ENCODE assay signal across 8 cellular contexts in the genomic region with DNA sequence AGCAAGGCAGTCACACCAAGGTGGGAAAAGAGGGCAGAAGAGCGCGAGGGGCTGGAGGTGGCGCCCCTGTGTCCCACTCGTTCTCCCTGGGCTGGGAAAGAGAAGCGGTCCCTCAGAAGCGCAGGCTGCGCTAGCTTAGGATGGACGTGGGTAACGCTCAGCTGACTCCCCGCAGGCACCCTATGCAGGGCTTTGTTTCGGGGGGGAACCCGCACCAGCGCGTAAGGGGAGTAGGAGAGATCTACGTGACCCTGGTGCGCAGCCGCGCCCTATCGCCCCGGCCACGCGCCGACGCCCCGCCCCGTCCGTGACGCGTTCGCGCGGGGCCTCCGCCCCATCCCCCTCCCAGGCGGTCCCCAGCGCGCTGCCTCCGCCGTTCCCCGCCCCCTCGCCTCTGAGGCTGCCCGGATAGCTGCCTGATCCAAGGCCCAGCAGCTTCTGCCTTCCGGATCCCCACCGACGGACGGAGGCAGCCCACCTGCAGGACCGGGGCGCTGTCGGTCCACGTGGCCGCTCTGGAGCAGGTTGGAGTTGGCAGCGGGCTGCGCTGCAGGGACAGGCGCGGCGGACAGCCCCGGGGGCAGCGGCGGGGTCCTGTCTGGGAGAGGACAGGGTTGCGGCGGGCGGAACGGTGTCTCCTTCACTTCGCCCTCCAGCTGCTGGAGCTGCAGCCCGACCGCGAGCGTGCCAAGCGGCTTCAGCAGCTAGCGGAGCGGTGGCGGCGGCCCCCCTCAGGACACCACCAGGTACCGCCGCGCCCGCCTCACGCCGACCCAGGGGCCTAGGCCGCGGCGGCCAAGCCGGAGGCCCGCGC. TPM values are rescaled to one million over a fixed set of nuclear protein-coding genes. Genes with fewer than 3 reads are reported as not detected.
A peak's percentile ranks its signal among the peaks of the same experiment; 100 is the strongest.
DNase-seq lines count a peak whose midpoint lies in the region; ATAC-seq, FAIRE-seq and TF ChIP-seq lines count a peak whose summit lies in the region.

A gene with protein sequence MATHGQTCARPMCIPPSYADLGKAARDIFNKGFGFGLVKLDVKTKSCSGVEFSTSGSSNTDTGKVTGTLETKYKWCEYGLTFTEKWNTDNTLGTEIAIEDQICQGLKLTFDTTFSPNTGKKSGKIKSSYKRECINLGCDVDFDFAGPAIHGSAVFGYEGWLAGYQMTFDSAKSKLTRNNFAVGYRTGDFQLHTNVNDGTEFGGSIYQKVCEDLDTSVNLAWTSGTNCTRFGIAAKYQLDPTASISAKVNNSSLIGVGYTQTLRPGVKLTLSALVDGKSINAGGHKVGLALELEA (plus strand): TSS at position 604 of the 814 bp plus-strand sequence. CDS start 363 bp downstream, outside the sequence.

- no peaks in the 10 kb centered on the region for H3K9me3 Mint-ChIP-seq in Calu3 (ENCODE audit: low read depth, unreplicated experiment)

- FAIRE-seq in HTR-8/SVneo (lab: Jason Lieb, UNC) = peak; percentile 97

- H3K9ac ChIP-seq in OCI-LY3 (ENCODE audit: low read length) (peak within 1 kb of the TSS; percentile 99), mucosa of rectum (ENCODE audit: low read depth in 1 of 2, low read length in 2 of 2) (peak within 1 kb of the TSS; percentile 92 to 100)

- H3K27me3 ChIP-seq in OCI-LY3 (ENCODE audit: low read depth, low read length) (no peaks in the 10 kb centered on the region), mucosa of rectum (ENCODE audit: control insufficient read depth in 2 of 2, insufficient read depth in 2 of 2, low read length in 2 of 2) (no peaks in the 10 kb centered on the region)

- TF ChIP-seq CTCF in Calu3 (IDR thresholded peaks at IDR 0.05; ENCODE audit: unreplicated experiment) (no peak), OCI-LY3 (IDR thresholded peaks at IDR 0.05; ENCODE audit: low read depth, low read length) (no peak)

- H3K27ac Mint-ChIP-seq in Calu3 (ENCODE audit: unreplicated experiment) = peak within 1 kb of the TSS; percentile 93

- BruUV-seq in Calu3 (replicated peaks; lab: Mats Ljungman, UMichigan) = no TSS peak

- H3K4me2 ChIP-seq in OCI-LY3 (ENCODE audit: low read length) = peak within 1 kb of the TSS; percentile 99

- peak; percentile 96 for DNase-seq in Calu3
- DNase-seq in HTR-8/SVneo (ENCODE audit: insufficient read length, low spot score) = peak; percentile 88
- DNase-seq in activated T-cell treated with anti-CD3 and anti-CD28 coated beads for 24 hours (ENCODE audit: low read depth) = peak; percentile 94
- no peak for DNase-seq in epithelial cell of prostate (ENCODE audit: low read depth, low spot score)
- peak; percentile 96 for DNase-seq in stimulated activated CD8-positive, alpha-beta memory T cell treated with anti-CD3 and anti-CD28 coated beads, Interleukin-4, amount 100 ng/mL, for 48 hours

- H2AFZ ChIP-seq in OCI-LY3 (ENCODE audit: low read depth, low read length) = peak within 1 kb of the TSS; percentile 95

- no peaks in the 10 kb centered on the region for H4K20me1 ChIP-seq in OCI-LY3 (ENCODE audit: insufficient read depth, low read length)

- peak within 1 kb of the TSS; percentile 83 for H3K4me3 Mint-ChIP-seq in Calu3 (ENCODE audit: low read depth, unreplicated experiment)

- H3K36me3 ChIP-seq in OCI-LY3 (replicated peaks; ENCODE audit: low read depth, low read length) (peaks cover 8% of the 10 kb centered on the region), mucosa of rectum (ENCODE audit: control insufficient read depth in 2 of 2, insufficient read depth in 2 of 2, low read length in 2 of 2) (peaks cover 17 to 26% of the 10 kb centered on the region in 2 donors)

- H3K27ac ChIP-seq in OCI-LY3 (ENCODE audit: low read length) (peak within 1 kb of the TSS; percentile 92), epithelial cell of prostate (peak within 1 kb of the TSS; percentile 95), mucosa of rectum (ENCODE audit: low read depth in 2 of 2, low read length in 2 of 2) (peak within 1 kb of the TSS; percentile 95 to 100)

- H3K4me1 ChIP-seq in OCI-LY3 (ENCODE audit: low read length) (peaks cover 12% of the 10 kb centered on the region), mucosa of rectum (ENCODE audit: control insufficient read depth in 2 of 2, insufficient read depth in 2 of 2, low read length in 2 of 2) (peaks cover 16 to 20% of the 10 kb centered on the region in 2 donors)

- peak; percentile 86 for ATAC-seq in GM21381 (IDR thresholded peaks at IDR 0.05; ENCODE audit: unreplicated experiment)

- H3K9me3 ChIP-seq in OCI-LY3 (ENCODE audit: insufficient read depth, low read length) (no peaks in the 10 kb centered on the region), mucosa of rectum (ENCODE audit: control insufficient read depth in 2 of 2, low read length in 2 of 2) (no peaks in the 10 kb centered on the region)

- no peaks in the 10 kb centered on the region for H3K27me3 Mint-ChIP-seq in Calu3 (ENCODE audit: unreplicated experiment)

- CTCF ChIA-PET in Calu3 (lab: Charles Lee) = interaction anchor here (0.7 to 1.8 kb wide), 11 partner anchors 9 to 111 kb away, joined by 3 to 9 read pairs (median 5); a partner anchor contains a TSS

- intact Hi-C loops in Calu3 (cut with micrococcal nuclease; ENCODE audit: unreplicated experiment) = loop anchor here (2.0 kb wide), 1 partner anchor 14 kb away; no protein-coding TSS in a partner anchor

- peaks cover 61% of the 10 kb centered on the region for H3K36me3 Mint-ChIP-seq in Calu3 (ENCODE audit: insufficient read depth, unreplicated experiment)

- peaks cover 44% of the 10 kb centered on the region for H3K79me2 ChIP-seq in OCI-LY3 (ENCODE audit: low read length)

- H3K4me3 ChIP-seq in OCI-LY3 (ENCODE audit: low read length) (peak within 1 kb of the TSS; percentile 98), mucosa of rectum (ENCODE audit: low read length in 2 of 2) (peak within 1 kb of the TSS; percentile 96)

- H3K4me1 Mint-ChIP-seq in Calu3 (ENCODE audit: low read depth, unreplicated experiment) = no peaks in the 10 kb centered on the region

RNA-seq across cellular contexts. Expression of the gene that starts here (rescaled TPM):
- total RNA-seq in Calu3 (2022) = 243 and 254 TPM in 2 replicates
